In genomic region chrX:22192419-22193086, GRCh38 we compare ENCODE assay signal across 8 cellular contexts.
DNase-seq lines count a peak whose midpoint lies in the region; ATAC-seq and TF ChIP-seq lines count a peak whose summit lies in the region.

No MANE protein-coding gene starts in this region.

- peak overlapping the region; percentile 35 for H3K4me3 Mint-ChIP-seq in activated T-helper 17 cell treated with anti-CD3 and anti-CD28 coated beads, Interleukin-2, amount 50 U/mL, for 72 hours

- H3K27ac Mint-ChIP-seq in activated T-helper 17 cell treated with anti-CD3 and anti-CD28 coated beads, Interleukin-2, amount 50 U/mL, for 72 hours, result no peak overlapping the region

- TF ChIP-seq CTCF in GM20000 (IDR thresholded peaks at IDR 0.05; ENCODE audit: extremely low read depth, missing control alignments), result peak; percentile 27
- TF ChIP-seq CTCF in foreskin fibroblast (IDR thresholded peaks at IDR 0.05; ENCODE audit: low read depth, low read length), result peak; percentile 56
- peak; percentile 40 to 66 (median 61) for TF ChIP-seq CTCF in thyroid gland (IDR thresholded peaks at IDR 0.05)

- no peaks in the 10 kb centered on the region for H3K9me3 ChIP-seq in thyroid gland

- no peak overlapping the region for H3K27ac ChIP-seq in thyroid gland

- peaks cover 4% of the 10 kb centered on the region for H3K4me1 Mint-ChIP-seq in activated T-helper 17 cell treated with anti-CD3 and anti-CD28 coated beads, Interleukin-2, amount 50 U/mL, for 72 hours

- no peaks in the 10 kb centered on the region for H3K36me3 ChIP-seq in thyroid gland

- no peaks in the 10 kb centered on the region for H3K4me1 ChIP-seq in thyroid gland

- H3K4me3 ChIP-seq in foreskin fibroblast (ENCODE audit: low read depth in 1 of 2, low read length in 2 of 2) (no peak overlapping the region), thyroid gland (replicated peaks in 1 of 3) (no peak overlapping the region)

- intact Hi-C loops in thyroid gland (cut with DNase I), result no loop called here

- no peaks in the 10 kb centered on the region for H3K36me3 Mint-ChIP-seq in activated T-helper 17 cell treated with anti-CD3 and anti-CD28 coated beads, Interleukin-2, amount 50 U/mL, for 72 hours (ENCODE audit: low read depth)

- ATAC-seq in HG03571 (IDR thresholded peaks at IDR 0.05; ENCODE audit: unreplicated experiment), result peak; percentile 84
- ATAC-seq in activated T-helper 17 cell treated with anti-CD3 and anti-CD28 coated beads, Interleukin-2, amount 50 U/mL, for 72 hours (replicated peaks), result peak; percentile 52

- H3K9me3 Mint-ChIP-seq in activated T-helper 17 cell treated with anti-CD3 and anti-CD28 coated beads, Interleukin-2, amount 50 U/mL, for 72 hours, result no peaks in the 10 kb centered on the region

- DNase-seq in DMS 273 (lab: John Stamatoyannopoulos, UW; ENCODE audit: unreplicated experiment) (peak; percentile 92), GM20000 (ENCODE audit: low spot score) (peak; percentile 30), RKO (ENCODE audit: low spot score) (peak; percentile 75), foreskin fibroblast (peak; percentile 41 to 74), nucleus accumbens (lab: John Stamatoyannopoulos, UW) (peak in 50 of 56 donors; percentile 0 to 64 (median 8)), thyroid gland (peak; percentile 59 to 64)

- no peaks in the 10 kb centered on the region for H3K27me3 ChIP-seq in thyroid gland

- no peaks in the 10 kb centered on the region for H3K27me3 Mint-ChIP-seq in activated T-helper 17 cell treated with anti-CD3 and anti-CD28 coated beads, Interleukin-2, amount 50 U/mL, for 72 hours

- WGBS in thyroid gland, 2 donors, result 21 to 24% methylated on average over 13 to 14 of the region's 14 CpGs

- TF ChIP-seq POLR2A in thyroid gland (IDR thresholded peaks at IDR 0.05), result no peak

Comparison
In these comparisons a context has a peak if more than half of its experiments do, and no peak if none do; other contexts are left out.
1. DNase-seq: peak in every context shown above with its lines; median percentile 92 in DMS 273; 75 in RKO; 62 in thyroid gland; 58 in foreskin fibroblast; 30 in GM20000; 8 in nucleus accumbens.